Comparison of ENCODE assay signal across 7 cellular contexts in genomic region chr2:36561223-36561944, GRCh38. TPM values are rescaled to one million over a fixed set of nuclear protein-coding genes. Genes with fewer than 3 reads are reported as not detected.
DNase-seq lines count a peak whose midpoint lies in the region; ATAC-seq, FAIRE-seq and TF ChIP-seq lines count a peak whose summit lies in the region.

No MANE protein-coding gene starts in this region.

- H3K4me1 ChIP-seq in HUES6 (ENCODE audit: control insufficient read depth, insufficient read depth, low read length) (peaks cover 55% of the 10 kb centered on the region), K562 (replicated peaks in 1 of 2; ENCODE audit: control insufficient read depth in 2 of 2, insufficient read depth in 2 of 2, low read length in 2 of 2) (no peaks in the 10 kb centered on the region), upper lobe of left lung (peaks cover 22 to 28% (median 25%) of the 10 kb centered on the region in 4 donors)

- BruUV-seq in K562 (replicated peaks; lab: Mats Ljungman, UMichigan) = no TSS peak

- no peak for TF ChIP-seq RAD21 in K562 (CRISPR knock-in tag; conservative IDR thresholded peaks at IDR 0.05 in 1 of 2, IDR thresholded peaks at IDR 0.05 in 1 of 2)

- H2AFZ ChIP-seq in K562 (ENCODE audit: low read depth, low read length) = no peak overlapping the region

- DNase-seq in K562 (ENCODE audit: extremely low read depth in 1 of 4, low spot score in 3 of 4) (peak in 1 of 4 experiments; percentile 16), islet precursor cell (peak; percentile 95), upper lobe of left lung (peak in 1 of 2 donors; percentile 40), NCI-H524 treated with DMSO at 0.1 percent for 48 hours (lab: John Stamatoyannopoulos, UW) (no peak), DMS153 (lab: John Stamatoyannopoulos, UW) (no peak), GM19240 (ENCODE audit: insufficient read length, low spot score) (no peak)

- H3K4me2 ChIP-seq in K562 (ENCODE audit: insufficient read depth, low read length) = no peak overlapping the region

- ATAC-seq in K562 (no peak), upper lobe of left lung (ENCODE audit: low FRiP score in 2 of 2) (peak; percentile 73 to 77)

- H3K27me3 ChIP-seq in HUES6 (ENCODE audit: control insufficient read depth, insufficient read depth, low read length) = no peaks in the 10 kb centered on the region
- no peaks in the 10 kb centered on the region for H3K27me3 ChIP-seq in K562 (ENCODE audit: control insufficient read depth in 2 of 2, insufficient read depth in 2 of 2, low read length in 2 of 2)
- no peaks in the 10 kb centered on the region for H3K27me3 ChIP-seq in upper lobe of left lung

- no peaks in the 10 kb centered on the region for H3K79me2 ChIP-seq in K562 (ENCODE audit: control insufficient read depth, insufficient read depth, low read length)

- TF ChIP-seq CTCF in K562 (IDR thresholded peaks at IDR 0.05 in 2 of 3, conservative IDR thresholded peaks at IDR 0.05 in 1 of 3; ENCODE audit: insufficient read depth in 2 of 3, low read depth in 1 of 3, low read length in 3 of 3) (no peak), upper lobe of left lung (IDR thresholded peaks at IDR 0.05) (no peak)

- POLR2A ChIA-PET in K562 (lab: Yijun Ruan, JAX) = no interaction called here

- H3K9ac ChIP-seq in HUES6 (ENCODE audit: low read length) (no peak overlapping the region), K562 (ENCODE audit: insufficient read depth in 1 of 2, low read depth in 2 of 2, low read length in 2 of 2) (no peak overlapping the region)

- H3K9me3 ChIP-seq in HUES6 (ENCODE audit: control insufficient read depth, insufficient read depth, low read depth, low read length) (no peaks in the 10 kb centered on the region), K562 (replicated peaks; ENCODE audit: control insufficient read depth, insufficient read depth, low read depth, low read length) (no peaks in the 10 kb centered on the region), upper lobe of left lung (no peaks in the 10 kb centered on the region)

- peak; percentile 66 for FAIRE-seq in K562 (lab: Jason Lieb, UNC)

- H3K36me3 ChIP-seq in HUES6 (ENCODE audit: control insufficient read depth, insufficient read depth, low read length) (peaks cover 9% of the 10 kb centered on the region; the same call in 1 of the 2 replicates), K562 (ENCODE audit: control insufficient read depth, insufficient read depth, low read length) (peaks cover 11% of the 10 kb centered on the region; the same call in 2 of the 3 replicates), upper lobe of left lung (peaks cover 0 to 4% (median 0%) of the 10 kb centered on the region in 4 donors)

- intact Hi-C loops in K562 (cut with micrococcal nuclease) = no loop called here

- H3K9me1 ChIP-seq in K562 (ENCODE audit: control insufficient read depth, insufficient read depth, low read length) = no peaks in the 10 kb centered on the region

- WGBS in K562 (ENCODE audit: insufficient coverage, low coverage, missing lambda C conversion rate) = 47% methylated on average over 8 of the region's 8 CpGs
- WGBS in upper lobe of left lung, 2 donors = 57 to 69% methylated on average over 8 of the region's 8 CpGs

- no peak for TF ChIP-seq POLR2A in K562 (conservative IDR thresholded peaks at IDR 0.05)
- no peak for TF ChIP-seq POLR2A in upper lobe of left lung (IDR thresholded peaks at IDR 0.05)

- H3K4me3 ChIP-seq in HUES6 (ENCODE audit: low read depth, low read length) (no peak overlapping the region), K562 (no peak overlapping the region), upper lobe of left lung (no peak overlapping the region)

- no peak for TF ChIP-seq EP300 in K562 (IDR thresholded peaks at IDR 0.05; ENCODE audit: low read length)
- no peak for TF ChIP-seq EP300 in upper lobe of left lung (IDR thresholded peaks at IDR 0.05)

- CTCF ChIA-PET in K562 (lab: Yijun Ruan, JAX; ENCODE audit: low intra/inter-chr PET ratio) = no interaction called here

- H3K27ac ChIP-seq in HUES6 (ENCODE audit: low read depth, low read length) (peak overlapping the region; percentile 73; the same call in 1 of the 2 replicates), K562 (ENCODE audit: extremely low read depth, low read depth, low read length) (peak overlapping the region; percentile 26; the same call in 1 of the 3 replicates), upper lobe of left lung (peak overlapping the region; percentile 2 to 72 (median 21))

- no peaks in the 10 kb centered on the region for H4K20me1 ChIP-seq in K562 (replicated peaks; ENCODE audit: control insufficient read depth, insufficient read depth, low read length)

- in situ Hi-C loops in K562 (cut with MboI) = no loop called here

TF ChIP-seq in K562, 482 proteins besides CTCF, POLR2A, EP300 and RAD21 (continues in another document):
- TF ChIP-seq SNIP1 (IDR thresholded peaks at IDR 0.05; ENCODE audit: low read depth) (no peak), YY1 (IDR thresholded peaks at IDR 0.05; ENCODE audit: borderline replicate concordance in 1 of 3, control insufficient read depth in 1 of 3, extremely low read depth in 1 of 3, insufficient read depth in 3 of 3, insufficient read length in 1 of 3, insufficient replicate concordance in 2 of 3, low read depth in 1 of 3, low read length in 2 of 3) (peak in 1 of 3 experiments; percentile 22), ATF3 (IDR thresholded peaks at IDR 0.05) (peak; percentile 38; the same call in 1 of the 2 replicates), ATF3 (CRISPR knock-in tag; conservative IDR thresholded peaks at IDR 0.05) (no peak), DNMT1 (IDR thresholded peaks at IDR 0.05) (no peak), ZNF586 (CRISPR knock-in tag; conservative IDR thresholded peaks at IDR 0.05) (no peak), JUND (IDR thresholded peaks at IDR 0.05; ENCODE audit: borderline replicate concordance, low read depth, low read length) (peak; percentile 34; the same call in 1 of the 2 replicates), JUND (tag; IDR thresholded peaks at IDR 0.05; ENCODE audit: borderline replicate concordance, low read depth, low read length) (no peak), SMAD2 (IDR thresholded peaks at IDR 0.05; ENCODE audit: low read depth, low read length) (no peak), ZKSCAN3 (CRISPR knock-in tag; IDR thresholded peaks at IDR 0.05) (no peak), ZC3H8 (IDR thresholded peaks at IDR 0.05) (no peak)
- TF ChIP-seq, protein P1, sequence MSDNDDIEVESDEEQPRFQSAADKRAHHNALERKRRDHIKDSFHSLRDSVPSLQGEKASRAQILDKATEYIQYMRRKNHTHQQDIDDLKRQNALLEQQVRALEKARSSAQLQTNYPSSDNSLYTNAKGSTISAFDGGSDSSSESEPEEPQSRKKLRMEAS (CRISPR knock-in tag; IDR thresholded peaks at IDR 0.05) = no peak
- TF ChIP-seq, protein P2, sequence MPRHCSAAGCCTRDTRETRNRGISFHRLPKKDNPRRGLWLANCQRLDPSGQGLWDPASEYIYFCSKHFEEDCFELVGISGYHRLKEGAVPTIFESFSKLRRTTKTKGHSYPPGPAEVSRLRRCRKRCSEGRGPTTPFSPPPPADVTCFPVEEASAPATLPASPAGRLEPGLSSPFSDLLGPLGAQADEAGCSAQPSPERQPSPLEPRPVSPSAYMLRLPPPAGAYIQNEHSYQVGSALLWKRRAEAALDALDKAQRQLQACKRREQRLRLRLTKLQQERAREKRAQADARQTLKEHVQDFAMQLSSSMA (CRISPR knock-in tag; IDR thresholded peaks at IDR 0.05) = no peak

RNA-seq across cellular contexts. Expression of gene FEZ2, which starts 36.6 kb away (rescaled TPM):
- total RNA-seq in K562 (2011; cell fraction: chromatin; rRNA removed; ENCODE audit: low replicate concordance) = 20.5 and 72.9 TPM in 2 replicates
- total RNA-seq in K562 (2011; cell fraction: nucleolus; rRNA removed) = 7.5 and 10.5 TPM in 2 replicates
- 30.0 and 48.2 TPM in 2 replicates for total RNA-seq in K562 (2011; cell fraction: nucleoplasm; rRNA removed)
- total RNA-seq in K562 (2014; rRNA removed) (19.7 and 20.0 TPM in 2 replicates), K562 (2014; rRNA removed; fragmentation: Illumina TruSeq; extraction: Trizol) (28.8 and 42.9 TPM in 2 replicates), K562 (2015; rRNA removed; fragmentation: Illumina TruSeq; extraction: Trizol) (28.3 and 28.7 TPM in 2 replicates), K562 (2021) (19.2 and 20.1 TPM in 2 replicates), upper lobe of left lung (10 to 100 TPM; 38.2 to 81.1 (median 43.1) TPM)
- polyA plus RNA-seq in K562 (2011; rRNA removed) (29.7 and 35.5 TPM in 2 replicates), K562 (2014; fragmentation: Illumina TruSeq; extraction: Trizol) (20.9 and 23.8 TPM in 2 replicates), K562 (2014; fragmentation: Nextera tagmentation; extraction: Ambion mirVana) (10 to 100 TPM in 1 of 2 experiments, 1 to 10 TPM in 1; 9.9 to 10.8 TPM), K562 (2014; rRNA removed) (16.6 and 17.3 TPM in 2 replicates)
- polyA plus RNA-seq in K562 (2011; cell fraction: cytosol; rRNA removed) = 5.4 and 14.7 TPM in 2 replicates
- polyA plus RNA-seq in K562 (2011; cell fraction: nucleus; rRNA removed) = 11.1 and 17.5 TPM in 2 replicates
- 18.8 and 23.4 TPM in 2 replicates for polyA plus RNA-seq in K562 (2012)
- polyA minus RNA-seq in K562 (2011; rRNA and poly(A)+ RNA removed) = 40.5 and 45.0 TPM in 2 replicates
- polyA minus RNA-seq in K562 (2011; cell fraction: cytosol; rRNA and poly(A)+ RNA removed) = 7.8 and 15.2 TPM in 2 replicates
- polyA minus RNA-seq in K562 (2011; cell fraction: nucleus; rRNA and poly(A)+ RNA removed) = 21.0 and 39.5 TPM in 2 replicates

Comparison
In these comparisons a context has a peak if more than half of its experiments do, and no peak if none do; other contexts are left out.
1. H3K27ac ChIP-seq: peak in every context shown above with its lines; median percentile 73 in HUES6; 26 in K562; 21 in upper lobe of left lung.